8 cellular contexts compared by ENCODE assay signal in genomic region chr17:79607941-79608728, GRCh38. TPM values are rescaled to one million over a fixed set of nuclear protein-coding genes. Genes with fewer than 3 reads are reported as not detected.
A peak's percentile ranks its signal among the peaks of the same experiment; 100 is the strongest.
DNase-seq lines count a peak whose midpoint lies in the region; ATAC-seq, FAIRE-seq and TF ChIP-seq lines count a peak whose summit lies in the region.

No MANE protein-coding gene starts in this region.

- TF ChIP-seq CTCF in right atrium auricular region (IDR thresholded peaks at IDR 0.05) = no peak

- FAIRE-seq in urothelium cell line (lab: Jason Lieb, UNC) = no peak

- H3K4me3 ChIP-seq in right atrium auricular region (no peak overlapping the region), iPS-18c (ENCODE audit: insufficient read depth, low read depth, low read length) (0 out of 2 replicates have a peak overlapping the region, but pooled peaks have one; percentile 20)

- peaks cover 0 to 19% of the 10 kb centered on the region in 2 donors for H3K4me1 ChIP-seq in right atrium auricular region

- peaks cover 15 to 23% of the 10 kb centered on the region in 2 donors for H3K27me3 ChIP-seq in right atrium auricular region

- H3K9me3 ChIP-seq in right atrium auricular region = no peaks in the 10 kb centered on the region
- no peaks in the 10 kb centered on the region for H3K9me3 ChIP-seq in iPS-18c (ENCODE audit: control insufficient read depth, insufficient read depth, low read length)

- DNase-seq in Right ventricle myocardium inferior (ENCODE audit: missing footprints) (no peak), right atrium auricular region (ENCODE audit: low spot score) (no peak), UCSD-AML1 (lab: John Stamatoyannopoulos, UW; ENCODE audit: unreplicated experiment) (peak; percentile 31), urothelium cell line (ENCODE audit: low spot score) (peak; percentile 97), mesenteric fat pad (ENCODE audit: low spot score) (no peak)

- ATAC-seq in Right ventricle myocardium inferior = peak; percentile 66
- ATAC-seq in HG02678 (IDR thresholded peaks at IDR 0.05; ENCODE audit: unreplicated experiment) = no peak
- no peak for ATAC-seq in HG02588 (IDR thresholded peaks at IDR 0.05; ENCODE audit: unreplicated experiment)

- H3K36me3 ChIP-seq in right atrium auricular region = no peaks in the 10 kb centered on the region

- intact Hi-C loops in Right ventricle myocardium inferior (cut with DNase I) = no loop called here

- H3K27ac ChIP-seq in right atrium auricular region = no peak overlapping the region

RNA-seq across cellular contexts. Expression of gene RBFOX3, which starts 2.7 kb away (rescaled TPM):
- total RNA-seq in Right ventricle myocardium inferior (not detected), right atrium auricular region (not detected), mesenteric fat pad (0.45 TPM)

Comparison
In these comparisons a context has a peak if more than half of its experiments do, and no peak if none do; other contexts are left out.
1. DNase-seq: peak in UCSD-AML1 (single experiment) and urothelium cell line (single experiment); none in Right ventricle myocardium inferior (single experiment), right atrium auricular region (single experiment) and mesenteric fat pad (single experiment).